ENCODE assay signal across 32 cellular contexts in the genomic region with DNA sequence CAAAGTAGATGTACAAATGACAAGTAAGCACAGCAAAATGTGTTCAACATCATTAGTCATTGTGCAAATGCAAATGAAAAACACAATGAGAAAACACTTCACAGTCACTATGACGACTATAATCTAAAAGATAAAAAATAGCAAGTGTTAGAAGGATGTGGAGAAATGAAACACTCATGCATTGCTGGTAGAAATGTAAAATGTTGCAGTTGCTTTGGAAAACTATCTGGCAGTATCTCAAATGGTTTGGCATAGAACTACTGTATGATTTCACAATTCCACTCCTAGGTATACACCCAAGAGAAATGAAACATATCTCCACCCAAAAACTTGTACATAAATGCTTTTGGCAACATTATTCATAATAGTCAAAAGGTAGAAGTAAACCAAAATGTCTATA.
"Had no signal": no experiment of that assay in that cellular context is flagged by ENCODE, and none has a peak within 500 bp of the region (broad histone marks: within the 10 kb centered on the region; RNA-seq: fewer than 3 reads in every experiment).

No MANE protein-coding gene starts in this region.

- H3K36me3 Mint-ChIP-seq: activated naive CD8-positive, alpha-beta T cell had no signal

- H3K27me3 ChIP-seq: adrenal gland, ascending aorta, body of pancreas, cardiac muscle cell, colonic mucosa, gastroesophageal sphincter, heart right ventricle had no signal

- DNase-seq: activated B cell treated with CpG ODN at 0.5 μM for 24 hours; activated CD4-positive, alpha-beta T cell treated with anti-CD3 and anti-CD28 coated beads for 48 hours; activated CD4-positive, alpha-beta T cell treated with anti-CD3 and anti-CD28 coated beads, Interleukin-2, amount 50 U/mL, for 1 hour; activated CD4-positive, alpha-beta T cell treated with anti-CD3 and anti-CD28 coated beads, Interleukin-2, amount 50 U/mL, for 48 hours; activated CD8-positive, alpha-beta memory T cell treated with anti-CD3 and anti-CD28 coated beads for 24 hours; activated CD8-positive, alpha-beta T cell treated with anti-CD3 and anti-CD28 coated beads for 36 hours; activated effector memory CD4-positive, alpha-beta T cell treated with Interleukin-2 at 50 U/mL for 16 hours; activated gamma-delta T cell treated with Interleukin-2 at 50 U/mL for 16 hours; activated naive CD4-positive, alpha-beta T cell treated with anti-CD3 and anti-CD28 coated beads, Interleukin-2, amount 50 U/mL, for 16 hours; activated naive CD4-positive, alpha-beta T cell treated with Interleukin-2 at 50 U/mL for 16 hours; activated T-cell treated with anti-CD3 and anti-CD28 coated beads, Interleukin-2, amount 50 U/mL, for 4 hours; adrenal gland; body of pancreas; central memory CD4-positive, alpha-beta T cell; cerebellar nuclear complex; colonic mucosa; effector CD8-positive, alpha-beta T cell; foreskin melanocyte; heart right ventricle; T-helper 1 cell; T-helper 17 cell; T1000; WERI-Rb-1 had no signal

- H3K27me3 Mint-ChIP-seq: activated B cell treated with CpG ODN at 0.5 μM for 24 hours; activated CD8-positive, alpha-beta T cell treated with anti-CD3 and anti-CD28 coated beads for 36 hours; activated naive CD8-positive, alpha-beta T cell; activated T-helper 17 cell treated with anti-CD3 and anti-CD28 coated beads, Interleukin-2, amount 50 U/mL, for 72 hours; T-helper 17 cell had no signal

- H3K27ac ChIP-seq: adrenal gland, ascending aorta, body of pancreas, cardiac muscle cell, colonic mucosa, epithelial cell of prostate, gastroesophageal sphincter, heart right ventricle, WERI-Rb-1 had no signal

- H3K4me1 ChIP-seq: adrenal gland, ascending aorta, body of pancreas, colonic mucosa, gastroesophageal sphincter, heart right ventricle had no signal

- H3K36me3 ChIP-seq: adrenal gland, ascending aorta, cardiac muscle cell, colonic mucosa, gastroesophageal sphincter, heart right ventricle, WERI-Rb-1 had no signal

- H3K4me3 Mint-ChIP-seq: activated B cell treated with CpG ODN at 0.5 μM for 24 hours; activated CD8-positive, alpha-beta T cell treated with anti-CD3 and anti-CD28 coated beads for 36 hours; activated naive CD8-positive, alpha-beta T cell; activated T-cell treated with anti-CD3 and anti-CD28 coated beads, Interleukin-2, amount 50 U/mL, for 4 hours; activated T-helper 17 cell treated with anti-CD3 and anti-CD28 coated beads, Interleukin-2, amount 50 U/mL, for 72 hours; T-helper 17 cell; T-helper 2 cell treated with Interferon-gamma antibody and Interleukin-4, amounts not matched to agents 5 μg/mL and 100 μg/mL, for 36 hours had no signal

- H3K4me3 ChIP-seq: adrenal gland, ascending aorta, body of pancreas, cardiac muscle cell, colonic mucosa, gastroesophageal sphincter, heart right ventricle had no signal

- ATAC-seq: activated CD4-positive, CD25-positive, alpha-beta regulatory T cell treated with anti-CD3 and anti-CD28 coated beads, Interleukin-2, amount 50 U/mL, for 24 hours; activated CD8-positive, alpha-beta T cell treated with anti-CD3 and anti-CD28 coated beads for 36 hours; activated T-cell treated with anti-CD3 and anti-CD28 coated beads, Interleukin-2, amount 50 U/mL, for 4 hours; activated T-helper 17 cell treated with anti-CD3 and anti-CD28 coated beads, Interleukin-2, amount 50 U/mL, for 72 hours; body of pancreas; esophagus mucosa; gastroesophageal sphincter; heart right ventricle; T-helper 17 cell had no signal

- H3K9me3 Mint-ChIP-seq: activated CD8-positive, alpha-beta T cell treated with anti-CD3 and anti-CD28 coated beads for 36 hours; activated T-cell treated with anti-CD3 and anti-CD28 coated beads, Interleukin-2, amount 50 U/mL, for 4 hours; activated T-helper 17 cell treated with anti-CD3 and anti-CD28 coated beads, Interleukin-2, amount 50 U/mL, for 72 hours; T-helper 2 cell treated with Interferon-gamma antibody and Interleukin-4, amounts not matched to agents 5 μg/mL and 100 μg/mL, for 36 hours had no signal

- H3K9me3 ChIP-seq: adrenal gland, ascending aorta, body of pancreas, colonic mucosa, gastroesophageal sphincter had no signal

- H3K27ac Mint-ChIP-seq: activated B cell treated with CpG ODN at 0.5 μM for 24 hours; activated CD8-positive, alpha-beta T cell treated with anti-CD3 and anti-CD28 coated beads for 36 hours; activated naive CD8-positive, alpha-beta T cell; activated T-helper 17 cell treated with anti-CD3 and anti-CD28 coated beads, Interleukin-2, amount 50 U/mL, for 72 hours; T-helper 17 cell; T-helper 2 cell treated with Interferon-gamma antibody and Interleukin-4, amounts not matched to agents 5 μg/mL and 100 μg/mL, for 36 hours had no signal

- H3K4me1 Mint-ChIP-seq: activated B cell treated with CpG ODN at 0.5 μM for 24 hours; activated T-helper 17 cell treated with anti-CD3 and anti-CD28 coated beads, Interleukin-2, amount 50 U/mL, for 72 hours; T-helper 17 cell had no signal
